19 cellular contexts compared by ENCODE assay signal in genomic region chr12:105855691-105856405, GRCh38.
A peak's percentile ranks its signal among the peaks of the same experiment; 100 is the strongest.
DNase-seq lines count a peak whose midpoint lies in the region; ATAC-seq and TF ChIP-seq lines count a peak whose summit lies in the region.
"Had no signal": no experiment of that assay in that cellular context is flagged by ENCODE, and none has a peak within 500 bp of the region (broad histone marks: within the 10 kb centered on the region; RNA-seq: fewer than 3 reads in every experiment).

No MANE protein-coding gene starts in this region.

- no peaks in the 10 kb centered on the region for H3K27me3 Mint-ChIP-seq in chondrocyte (ENCODE audit: low read depth)
- no peaks in the 10 kb centered on the region for H3K27me3 Mint-ChIP-seq in activated CD4-positive, alpha-beta T cell treated with anti-CD3 and anti-CD28 coated beads, Interleukin-2, amount 10 ng/mL, durations not matched to agents 7 days and 5 days

- POLR2A ChIA-PET in activated CD4-positive, alpha-beta T cell treated with anti-CD3 and anti-CD28 coated beads, Interleukin-2, amount 10 ng/mL, durations not matched to agents 7 days and 5 days (lab: Charles Lee), result no interaction called here

- no peak for TF ChIP-seq CTCF in chondrocyte (IDR thresholded peaks at IDR 0.05)

- H3K36me3 Mint-ChIP-seq in chondrocyte (ENCODE audit: low read depth), result peaks cover 4% of the 10 kb centered on the region
- H3K36me3 Mint-ChIP-seq in activated CD4-positive, alpha-beta T cell treated with anti-CD3 and anti-CD28 coated beads, Interleukin-2, amount 10 ng/mL, durations not matched to agents 7 days and 5 days (ENCODE audit: low read depth), result no peaks in the 10 kb centered on the region
- H3K36me3 Mint-ChIP-seq: CD4-positive, CD25-positive, alpha-beta regulatory T cell had no signal

- no peak overlapping the region for H3K4me3 ChIP-seq in subcutaneous abdominal adipose tissue (ENCODE audit: low read depth in 1 of 5, low read length in 5 of 5)
- H3K4me3 ChIP-seq: K562, Peyer's patch, SJSA1 had no signal

- DNase-seq in left ventricle myocardium superior (peak; percentile 44), cardiac septum (ENCODE audit: low spot score) (no peak), NCI-H2029 (lab: John Stamatoyannopoulos, UW) (peak; percentile 15), left lobe of liver (ENCODE audit: low spot score) (no peak), chondrocyte (ENCODE audit: low spot score) (no peak)
- DNase-seq in activated CD4-positive, alpha-beta T cell treated with anti-CD3 and anti-CD28 coated beads, Interleukin-2, amount 10 ng/mL, durations not matched to agents 7 days and 5 days, result no peak
- DNase-seq: CD4-positive, CD25-positive, alpha-beta regulatory T cell; EL; NCI-H1105 treated with DMSO at 0.1 percent for 48 hours; NCI-H2081 treated with DMSO at 0.1 percent for 48 hours; NCI-H2171 treated with DMSO at 0.1 percent for 48 hours; NCI-H446; NCI-H526; Peyer's patch had no signal

- H3K9ac ChIP-seq in subcutaneous abdominal adipose tissue (ENCODE audit: low read length in 5 of 5), result no peak overlapping the region

- no peaks in the 10 kb centered on the region for H3K36me3 ChIP-seq in subcutaneous abdominal adipose tissue (ENCODE audit: control insufficient read depth in 5 of 5, insufficient read depth in 5 of 5, low read length in 5 of 5)
- H3K36me3 ChIP-seq: Peyer's patch, SJSA1 had no signal

- H3K9me3 Mint-ChIP-seq in chondrocyte (ENCODE audit: low read depth), result peaks cover 3% of the 10 kb centered on the region
- no peaks in the 10 kb centered on the region for H3K9me3 Mint-ChIP-seq in activated CD4-positive, alpha-beta T cell treated with anti-CD3 and anti-CD28 coated beads, Interleukin-2, amount 10 ng/mL, durations not matched to agents 7 days and 5 days

- H3K27ac Mint-ChIP-seq in chondrocyte (ENCODE audit: unreplicated experiment), result no peak overlapping the region
- no peak overlapping the region for H3K27ac Mint-ChIP-seq in activated CD4-positive, alpha-beta T cell treated with anti-CD3 and anti-CD28 coated beads, Interleukin-2, amount 10 ng/mL, durations not matched to agents 7 days and 5 days
- H3K27ac Mint-ChIP-seq: B cell; CD4-positive, CD25-positive, alpha-beta regulatory T cell had no signal

- ATAC-seq in left ventricle myocardium superior (peak; percentile 10), left lobe of liver (peak; percentile 77), GM18511 (IDR thresholded peaks at IDR 0.05; ENCODE audit: unreplicated experiment) (no peak)
- ATAC-seq: K562 had no signal

- H3K27me3 ChIP-seq in subcutaneous abdominal adipose tissue (ENCODE audit: control insufficient read depth in 5 of 5, insufficient read depth in 4 of 5, low read length in 5 of 5), result no peaks in the 10 kb centered on the region
- H3K27me3 ChIP-seq: Peyer's patch, SJSA1 had no signal

- H3K4me3 Mint-ChIP-seq in chondrocyte (ENCODE audit: unreplicated experiment), result no peak overlapping the region
- no peak overlapping the region for H3K4me3 Mint-ChIP-seq in activated CD4-positive, alpha-beta T cell treated with anti-CD3 and anti-CD28 coated beads, Interleukin-2, amount 10 ng/mL, durations not matched to agents 7 days and 5 days
- H3K4me3 Mint-ChIP-seq: B cell; CD4-positive, CD25-positive, alpha-beta regulatory T cell had no signal

- H3K27ac ChIP-seq in subcutaneous abdominal adipose tissue (ENCODE audit: low read depth, low read length), result peak overlapping the region; percentile 32
- H3K27ac ChIP-seq: Peyer's patch, SJSA1 had no signal

- H3K4me1 ChIP-seq in subcutaneous abdominal adipose tissue (ENCODE audit: control insufficient read depth in 5 of 5, insufficient read depth in 5 of 5, low read length in 5 of 5), result peaks cover 0 to 20% (median 18%) of the 10 kb centered on the region in 5 donors
- H3K4me1 ChIP-seq: Peyer's patch, SJSA1 had no signal

- no peaks in the 10 kb centered on the region for H3K9me3 ChIP-seq in subcutaneous abdominal adipose tissue (ENCODE audit: control insufficient read depth in 5 of 5, low read length in 5 of 5)
- H3K9me3 ChIP-seq: Peyer's patch, SJSA1 had no signal

- H3K4me1 Mint-ChIP-seq in chondrocyte (ENCODE audit: low read depth), result no peaks in the 10 kb centered on the region
- no peaks in the 10 kb centered on the region for H3K4me1 Mint-ChIP-seq in activated CD4-positive, alpha-beta T cell treated with anti-CD3 and anti-CD28 coated beads, Interleukin-2, amount 10 ng/mL, durations not matched to agents 7 days and 5 days
- H3K4me1 Mint-ChIP-seq: B cell; CD4-positive, CD25-positive, alpha-beta regulatory T cell had no signal

- intact Hi-C loops in left ventricle myocardium superior (cut with micrococcal nuclease), result no loop called here
- intact Hi-C loops in cardiac septum (cut with DNase I), result no loop called here

- CTCF ChIA-PET in activated CD4-positive, alpha-beta T cell treated with anti-CD3 and anti-CD28 coated beads, Interleukin-2, amount 10 ng/mL, durations not matched to agents 7 days and 5 days (lab: Charles Lee), result no interaction called here

Comparison
In these comparisons a context has a peak if more than half of its experiments do, and no peak if none do; other contexts are left out.
1. DNase-seq: peak in left ventricle myocardium superior (single experiment) and NCI-H2029 (single experiment); none in cardiac septum (single experiment), left lobe of liver (single experiment), chondrocyte (single experiment) and activated CD4-positive, alpha-beta T cell treated with anti-CD3 and anti-CD28 coated beads, Interleukin-2, amount 10 ng/mL, durations not matched to agents 7 days and 5 days (single experiment).